15 cellular contexts compared by ENCODE assay signal in genomic region chr6:22219916-22220315, GRCh38.
DNase-seq lines count a peak whose midpoint lies in the region; ATAC-seq and TF ChIP-seq lines count a peak whose summit lies in the region.
"Had no signal": no experiment of that assay in that cellular context is flagged by ENCODE, and none has a peak within 500 bp of the region (broad histone marks: within the 10 kb centered on the region; RNA-seq: fewer than 3 reads in every experiment).

No MANE protein-coding gene starts in this region.

- H4K5ac ChIP-seq in IMR-90 (ENCODE audit: low read depth, low read length): no peak overlapping the region

- dilution Hi-C loops in IMR-90 (cut with HindIII; ENCODE audit: low sequenced_read_pairs, unreplicated experiment): no loop called here

- no peak overlapping the region for H3K9ac ChIP-seq in IMR-90 (ENCODE audit: low read depth, low read length)
- H3K9ac ChIP-seq: BLaER1 had no signal

- H3K9me3 ChIP-seq in IMR-90 (ENCODE audit: control insufficient read depth, insufficient read depth, low read length): no peaks in the 10 kb centered on the region
- H3K9me3 ChIP-seq: BLaER1, Caco-2, HAP-1 had no signal

- H2BK15ac ChIP-seq in IMR-90 (ENCODE audit: low read depth, low read length): no peak overlapping the region

- H2AFZ ChIP-seq in IMR-90 (replicated peaks; ENCODE audit: low read length, poor library complexity): no peak overlapping the region

- H3K14ac ChIP-seq in IMR-90 (replicated peaks; ENCODE audit: low read depth, low read length): no peak overlapping the region

- H3K27me3 ChIP-seq in IMR-90 (ENCODE audit: control insufficient read depth, insufficient read depth, low read length): no peaks in the 10 kb centered on the region
- H3K27me3 ChIP-seq: BLaER1 had no signal

- no peaks in the 10 kb centered on the region; the same call in 1 of the 2 replicates for H3K4me1 ChIP-seq in IMR-90 (ENCODE audit: control insufficient read depth, insufficient read depth, low read length)
- H3K4me1 ChIP-seq: BLaER1, Caco-2, HAP-1 had no signal

- no CpG with 5 or more reads among the region's 6 CpGs for WGBS in IMR-90 (ENCODE audit: extremely low coverage in 2 of 2, insufficient read length in 1 of 2), 2 experiments

- H4K8ac ChIP-seq in IMR-90 (ENCODE audit: low read depth in 2 of 2, low read length in 2 of 2): no peak overlapping the region

- no peak overlapping the region for H3K23ac ChIP-seq in IMR-90 (ENCODE audit: low read depth, low read length)

- no peak overlapping the region for H2AK5ac ChIP-seq in IMR-90 (ENCODE audit: low read depth, low read length)

- no TSS peak for BruUV-seq in IMR-90 (replicated peaks; lab: Mats Ljungman, UMichigan)

- no peak overlapping the region for H2AK9ac ChIP-seq in IMR-90 (replicated peaks; ENCODE audit: low read depth, low read length, poor library complexity)

- no peak overlapping the region for H3K4me2 ChIP-seq in IMR-90 (ENCODE audit: low read depth, low read length)
- H3K4me2 ChIP-seq: BLaER1 had no signal

- H3K4ac ChIP-seq in IMR-90 (ENCODE audit: low read depth, low read length): no peak overlapping the region

- no peak overlapping the region for H2BK5ac ChIP-seq in IMR-90 (ENCODE audit: low read depth, low read length, poor library complexity, severe bottlenecking)

- no peak overlapping the region for H3K4me3 ChIP-seq in IMR-90 (ENCODE audit: insufficient read depth, low read depth, low read length)
- H3K4me3 ChIP-seq: BLaER1, HAP-1 had no signal

- H3K9me1 ChIP-seq in IMR-90 (ENCODE audit: insufficient read depth, low read length): no peaks in the 10 kb centered on the region

- in situ Hi-C loops in IMR-90 (cut with MboI; ENCODE audit: low sequenced_read_pairs): no loop called here

- DNase-seq in AG09319 (ENCODE audit: extremely low read depth, low read depth) (peak; percentile 29), IMR-90 (peak; percentile 20), dedifferentiated amniotic fluid mesenchymal stem cell (ENCODE audit: extremely low spot score) (peak; percentile 69), iris pigment epithelial cell (ENCODE audit: low read depth) (peak; percentile 28), NCI-H146 treated with DMSO at 0.1 percent for 48 hours (lab: John Stamatoyannopoulos, UW; ENCODE audit: unreplicated experiment) (no peak), HUDEP-2 (lab: John Stamatoyannopoulos, UW; ENCODE audit: unreplicated experiment in 76 of 76) (no peak)
- no peak for DNase-seq in activated naive CD4-positive, alpha-beta T cell treated with Interleukin-2 at 50 U/mL for 16 hours
- DNase-seq: AML-193; Caco-2; CD8-positive, alpha-beta memory T cell; DMS53; GF-D8 had no signal

- no peaks in the 10 kb centered on the region for H3K79me1 ChIP-seq in IMR-90 (ENCODE audit: low read depth in 1 of 2, low read length in 2 of 2)

- POLR2A ChIA-PET in IMR-90 (lab: Charles Lee; ENCODE audit: unreplicated experiment): no interaction called here

- H3K18ac ChIP-seq in IMR-90 (ENCODE audit: low read depth, low read length): no peak overlapping the region

- intact Hi-C loops in IMR-90 (cut with micrococcal nuclease): no loop called here

- TF ChIP-seq POLR2A in IMR-90 (IDR thresholded peaks at IDR 0.05; ENCODE audit: low read depth, low read length): no peak

- H3K56ac ChIP-seq in IMR-90 (ENCODE audit: extremely low read depth, insufficient read depth, low read length): no peak overlapping the region

- H4K20me1 ChIP-seq in IMR-90 (ENCODE audit: insufficient read depth, low read length): no peaks in the 10 kb centered on the region
- H4K20me1 ChIP-seq: BLaER1 had no signal

- no peak for TF ChIP-seq RAD21 in IMR-90 (IDR thresholded peaks at IDR 0.05; ENCODE audit: low read length)

- TF ChIP-seq CTCF in AG09319 (IDR thresholded peaks at IDR 0.05; ENCODE audit: low read depth, low read length) (no peak), IMR-90 (conservative IDR thresholded peaks at IDR 0.05; ENCODE audit: low read depth, low read length) (no peak)

- no peak overlapping the region for H3K27ac ChIP-seq in IMR-90 (ENCODE audit: insufficient read depth, low read length)
- H3K27ac ChIP-seq: BLaER1 had no signal

- no peak overlapping the region for H2BK120ac ChIP-seq in IMR-90 (ENCODE audit: low read depth, low read length)

- CTCF ChIA-PET in IMR-90 (lab: Yijun Ruan, JAX): no interaction called here

- H4K91ac ChIP-seq in IMR-90 (ENCODE audit: insufficient read depth, low read depth, low read length): no peak overlapping the region

- H3K36me3 ChIP-seq in IMR-90 (ENCODE audit: control insufficient read depth, insufficient read depth, low read length): no peaks in the 10 kb centered on the region
- H3K36me3 ChIP-seq: BLaER1, HAP-1 had no signal

- ATAC-seq in IMR-90 (ENCODE audit: low read depth): no peak
- ATAC-seq: HepG2 had no signal

- no peak overlapping the region for H2BK20ac ChIP-seq in IMR-90 (ENCODE audit: low read depth, low read length)

TF ChIP-seq in IMR-90, 13 proteins besides CTCF, POLR2A, EP300 and RAD21:
- TF ChIP-seq RFX5 (IDR thresholded peaks at IDR 0.05; ENCODE audit: low read depth, low read length) (no peak), FOS (IDR thresholded peaks at IDR 0.05; ENCODE audit: low read depth, low read length) (no peak), BHLHE40 (IDR thresholded peaks at IDR 0.05; ENCODE audit: low read depth, low read length) (no peak), MAZ (IDR thresholded peaks at IDR 0.05; ENCODE audit: borderline replicate concordance, low read depth, low read length) (no peak), ELK1 (IDR thresholded peaks at IDR 0.05; ENCODE audit: borderline replicate concordance, low read depth, low read length) (no peak), MAFK (IDR thresholded peaks at IDR 0.05; ENCODE audit: low read depth, low read length) (no peak), SMC3 (IDR thresholded peaks at IDR 0.05; ENCODE audit: low read depth, low read length) (no peak), CHD1 (IDR thresholded peaks at IDR 0.05; ENCODE audit: low read depth, low read length) (no peak), NFE2L2 (IDR thresholded peaks at IDR 0.05; ENCODE audit: low read depth, low read length) (no peak), RCOR1 (IDR thresholded peaks at IDR 0.05; ENCODE audit: insufficient replicate concordance, low read length) (no peak), MXI1 (IDR thresholded peaks at IDR 0.05; ENCODE audit: borderline replicate concordance, low read depth, low read length) (no peak)
- TF ChIP-seq, protein P1, sequence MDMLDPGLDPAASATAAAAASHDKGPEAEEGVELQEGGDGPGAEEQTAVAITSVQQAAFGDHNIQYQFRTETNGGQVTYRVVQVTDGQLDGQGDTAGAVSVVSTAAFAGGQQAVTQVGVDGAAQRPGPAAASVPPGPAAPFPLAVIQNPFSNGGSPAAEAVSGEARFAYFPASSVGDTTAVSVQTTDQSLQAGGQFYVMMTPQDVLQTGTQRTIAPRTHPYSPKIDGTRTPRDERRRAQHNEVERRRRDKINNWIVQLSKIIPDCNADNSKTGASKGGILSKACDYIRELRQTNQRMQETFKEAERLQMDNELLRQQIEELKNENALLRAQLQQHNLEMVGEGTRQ (IDR thresholded peaks at IDR 0.05; ENCODE audit: low read depth, low read length): no peak

Comparison
In these comparisons a context has a peak if more than half of its experiments do, and no peak if none do; other contexts are left out.
1. DNase-seq: peak in AG09319 (single experiment), IMR-90 (single experiment), dedifferentiated amniotic fluid mesenchymal stem cell (single experiment) and iris pigment epithelial cell (single experiment); none in NCI-H146 treated with DMSO at 0.1 percent for 48 hours (single experiment), HUDEP-2 (0 of 76) and activated naive CD4-positive, alpha-beta T cell treated with Interleukin-2 at 50 U/mL for 16 hours (single experiment).